Comparison of ENCODE assay signal across 14 cellular contexts in genomic region chr5:73232266-73233041, GRCh38. TPM values are rescaled to one million over a fixed set of nuclear protein-coding genes. Genes with fewer than 3 reads are reported as not detected.
DNase-seq lines count a peak whose midpoint lies in the region; ATAC-seq and TF ChIP-seq lines count a peak whose summit lies in the region.
"Had no signal": no experiment of that assay in that cellular context is flagged by ENCODE, and none has a peak within 500 bp of the region (broad histone marks: within the 10 kb centered on the region; RNA-seq: fewer than 3 reads in every experiment).

No MANE protein-coding gene starts in this region.

- no peak overlapping the region for H3K4me2 ChIP-seq in neuronal stem cell (ENCODE audit: insufficient read depth, low read length, poor library complexity, severe bottlenecking)

- no peaks in the 10 kb centered on the region for H3K9me3 Mint-ChIP-seq in CD4-positive, alpha-beta memory T cell
- H3K9me3 Mint-ChIP-seq in IgD-negative memory B cell (no peaks in the 10 kb centered on the region), MCF 10A (ENCODE audit: unreplicated experiment) (no peaks in the 10 kb centered on the region)

- peak overlapping the region; percentile 54 for H2AFZ ChIP-seq in neuronal stem cell (ENCODE audit: low read length)

- no peak overlapping the region for H2AK5ac ChIP-seq in neuronal stem cell (ENCODE audit: low read depth, low read length)

- H3K23ac ChIP-seq in neuronal stem cell (ENCODE audit: low read depth, low read length, poor library complexity), result no peak overlapping the region

- POLR2A ChIA-PET in CD4-positive, alpha-beta memory T cell (lab: Charles Lee; ENCODE audit: partially characterized antibody), result interaction anchor here (1.1 kb wide), 1 partner anchor 217 kb away, joined by 3 read pairs; no protein-coding TSS in a partner anchor
- POLR2A ChIA-PET in MCF 10A (lab: Yijun Ruan, JAX), result no interaction called here

- CTCF ChIA-PET in CD4-positive, alpha-beta memory T cell (lab: Charles Lee; ENCODE audit: partially characterized antibody), result interaction anchor here (1.5 kb wide), 1 partner anchor 16 kb away, joined by 5 read pairs; no protein-coding TSS in a partner anchor
- CTCF ChIA-PET in MCF 10A (lab: Yijun Ruan, JAX), result interaction anchor here (0.6 to 0.8 kb wide), 3 partner anchors 11 to 564 kb away, joined by 3 read pairs; no protein-coding TSS in a partner anchor

- H3K4ac ChIP-seq in neuronal stem cell (ENCODE audit: low read length), result no peak overlapping the region

- H3K27ac Mint-ChIP-seq in CD4-positive, alpha-beta memory T cell, result no peak overlapping the region
- H3K27ac Mint-ChIP-seq in IgD-negative memory B cell, result no peak overlapping the region
- no peak overlapping the region for H3K27ac Mint-ChIP-seq in MCF 10A (ENCODE audit: low read depth, unreplicated experiment)

- no peaks in the 10 kb centered on the region for H3K36me3 Mint-ChIP-seq in CD4-positive, alpha-beta memory T cell
- H3K36me3 Mint-ChIP-seq in IgD-negative memory B cell, result peaks cover 4% of the 10 kb centered on the region
- H3K36me3 Mint-ChIP-seq in MCF 10A (ENCODE audit: insufficient read depth, unreplicated experiment), result no peaks in the 10 kb centered on the region

- no peak overlapping the region for H3K14ac ChIP-seq in neuronal stem cell (ENCODE audit: low read length)

- no peak for TF ChIP-seq CTCF in MCF 10A (IDR thresholded peaks at IDR 0.05; ENCODE audit: unreplicated experiment)

- no peak overlapping the region for H3K9ac ChIP-seq in neuronal stem cell (ENCODE audit: low read depth, low read length, poor library complexity)

- no peak for TF ChIP-seq POLR2A in erythroblast (IDR thresholded peaks at IDR 0.05; ENCODE audit: low read length)

- H3K4me3 Mint-ChIP-seq in CD4-positive, alpha-beta memory T cell, result peak overlapping the region in 7 of 8 donors; percentile 41 to 79 (median 60)
- peak overlapping the region; percentile 8 to 79 (median 36) for H3K4me3 Mint-ChIP-seq in IgD-negative memory B cell
- no peak overlapping the region for H3K4me3 Mint-ChIP-seq in MCF 10A (ENCODE audit: unreplicated experiment)

- H2BK5ac ChIP-seq in neuronal stem cell (ENCODE audit: low read length), result no peak overlapping the region

- H3K9me3 ChIP-seq in CD4-positive, alpha-beta memory T cell (ENCODE audit: control insufficient read depth in 1 of 2, low read length in 2 of 2), result no peaks in the 10 kb centered on the region
- peaks cover 2 to 10% of the 10 kb centered on the region in 2 donors for H3K9me3 ChIP-seq in neuronal stem cell (replicated peaks in 1 of 2; ENCODE audit: control insufficient read depth in 2 of 2, insufficient read depth in 1 of 2, low read depth in 1 of 2, low read length in 2 of 2)
- H3K9me3 ChIP-seq: neutrophil had no signal

- intact Hi-C loops in CD4-positive, alpha-beta memory T cell (cut with micrococcal nuclease), result no loop called here
- intact Hi-C loops in MCF 10A (cut with micrococcal nuclease), result no loop called here

- no peaks in the 10 kb centered on the region for H3K36me3 ChIP-seq in CD4-positive, alpha-beta memory T cell (ENCODE audit: insufficient read depth, low read length)
- H3K36me3 ChIP-seq in neuronal stem cell (replicated peaks in 1 of 2; ENCODE audit: control insufficient read depth in 2 of 2, insufficient read depth in 2 of 2, low read length in 2 of 2), result no peaks in the 10 kb centered on the region
- H3K36me3 ChIP-seq: neutrophil had no signal

- peaks cover 64 to 71% of the 10 kb centered on the region in 2 donors for H3K27me3 Mint-ChIP-seq in CD4-positive, alpha-beta memory T cell
- H3K27me3 Mint-ChIP-seq in IgD-negative memory B cell, result peaks cover 62% of the 10 kb centered on the region
- H3K27me3 Mint-ChIP-seq in MCF 10A (ENCODE audit: insufficient read depth, unreplicated experiment), result no peaks in the 10 kb centered on the region

- H3K79me1 ChIP-seq in neuronal stem cell (ENCODE audit: low read depth, low read length), result no peaks in the 10 kb centered on the region

- peak in 2 of 5 donors; percentile 15 for DNase-seq in CD4-positive, alpha-beta memory T cell
- DNase-seq in erythroblast (lab: John Stamatoyannopoulos, UW) (peak; percentile 12 to 27), neuronal stem cell (ENCODE audit: low spot score) (no peak), AML-193 (lab: John Stamatoyannopoulos, UW) (no peak), MCF 10A (ENCODE audit: unreplicated experiment) (no peak), OCI-M1 (lab: John Stamatoyannopoulos, UW) (no peak)
- DNase-seq: DMS 273 treated with DMSO at 0.1 percent for 48 hours, HCEC 1CT, NCI-H2171 treated with DMSO at 0.1 percent for 48 hours had no signal

- H3K4me3 ChIP-seq in CD4-positive, alpha-beta memory T cell (ENCODE audit: low read length in 2 of 2), result no peak overlapping the region
- no peak overlapping the region for H3K4me3 ChIP-seq in neuronal stem cell (ENCODE audit: low read length in 2 of 2)

- H3K18ac ChIP-seq in neuronal stem cell (ENCODE audit: low read length), result no peak overlapping the region

- no peak overlapping the region for H4K8ac ChIP-seq in neuronal stem cell (ENCODE audit: low read depth, low read length)

- H3K27ac ChIP-seq in CD4-positive, alpha-beta memory T cell (ENCODE audit: low read depth, low read length), result no peak overlapping the region
- H3K27ac ChIP-seq in neuronal stem cell (replicated peaks; ENCODE audit: low read length), result no peak overlapping the region
- H3K27ac ChIP-seq: neutrophil had no signal

- H2BK120ac ChIP-seq in neuronal stem cell (ENCODE audit: low read depth, low read length), result no peak overlapping the region

- H3K4me1 ChIP-seq in CD4-positive, alpha-beta memory T cell (ENCODE audit: insufficient read depth, low read length), result peaks cover 23% of the 10 kb centered on the region
- H3K4me1 ChIP-seq in neuronal stem cell (ENCODE audit: control insufficient read depth in 2 of 2, insufficient read depth in 1 of 2, low read depth in 1 of 2, low read length in 2 of 2), result peaks cover 0 to 7% of the 10 kb centered on the region in 2 donors

- WGBS in neuronal stem cell (ENCODE audit: extremely low coverage in 2 of 2, insufficient read length in 2 of 2, insufficient replicate concordance in 1 of 2), 2 donors, result no CpG with 5 or more reads among the region's 39 CpGs

- H2BK15ac ChIP-seq in neuronal stem cell (ENCODE audit: low read length), result no peak overlapping the region

- H3K4me1 Mint-ChIP-seq in CD4-positive, alpha-beta memory T cell, result peaks cover 11 to 35% (median 25%) of the 10 kb centered on the region in 4 donors
- H3K4me1 Mint-ChIP-seq in IgD-negative memory B cell (peaks cover 0 to 27% (median 12%) of the 10 kb centered on the region in 3 donors), MCF 10A (ENCODE audit: insufficient read depth, unreplicated experiment) (peaks cover 19% of the 10 kb centered on the region)

- BruUV-seq in MCF 10A (replicated peaks; lab: Mats Ljungman, UMichigan), result no TSS peak

- peaks cover 50% of the 10 kb centered on the region for H3K27me3 ChIP-seq in CD4-positive, alpha-beta memory T cell (ENCODE audit: insufficient read depth, low read length)
- H3K27me3 ChIP-seq in neuronal stem cell (ENCODE audit: control insufficient read depth in 3 of 3, insufficient read depth in 3 of 3, low read depth in 1 of 3, low read length in 3 of 3), result peaks cover 26 to 97% (median 76%) of the 10 kb centered on the region in 3 experiments

- no peak overlapping the region for H4K91ac ChIP-seq in neuronal stem cell (ENCODE audit: low read depth, low read length, poor library complexity)

- no peak overlapping the region for H2BK12ac ChIP-seq in neuronal stem cell (ENCODE audit: low read length)

- no peak for ATAC-seq in HG03196 (IDR thresholded peaks at IDR 0.05; ENCODE audit: unreplicated experiment)

RNA-seq across cellular contexts. Expression of gene TMEM174, which starts 59.5 kb away (rescaled TPM):
- total RNA-seq in CD4-positive, alpha-beta memory T cell, result not detected
- not detected for polyA plus RNA-seq in CD4-positive, alpha-beta memory T cell
- not detected for polyA plus RNA-seq in IgD-negative memory B cell
- not detected for polyA plus RNA-seq in neuronal stem cell (2013, experiment 1 of 2)
- polyA plus RNA-seq in neuronal stem cell (2013, experiment 2 of 2), result not detected
- not detected in 2 replicates for total RNA-seq in MCF 10A (2022)
- polyA plus RNA-seq: esophagus, keratinocyte had no signal

Comparison
In these comparisons a context has a peak if more than half of its experiments do, and no peak if none do; other contexts are left out.
1. DNase-seq: peak in erythroblast (2 of 2); none in neuronal stem cell (single experiment), AML-193 (0 of 2), MCF 10A (single experiment) and OCI-M1 (single experiment).